9 cellular contexts compared by ENCODE assay signal in the genomic region with DNA sequence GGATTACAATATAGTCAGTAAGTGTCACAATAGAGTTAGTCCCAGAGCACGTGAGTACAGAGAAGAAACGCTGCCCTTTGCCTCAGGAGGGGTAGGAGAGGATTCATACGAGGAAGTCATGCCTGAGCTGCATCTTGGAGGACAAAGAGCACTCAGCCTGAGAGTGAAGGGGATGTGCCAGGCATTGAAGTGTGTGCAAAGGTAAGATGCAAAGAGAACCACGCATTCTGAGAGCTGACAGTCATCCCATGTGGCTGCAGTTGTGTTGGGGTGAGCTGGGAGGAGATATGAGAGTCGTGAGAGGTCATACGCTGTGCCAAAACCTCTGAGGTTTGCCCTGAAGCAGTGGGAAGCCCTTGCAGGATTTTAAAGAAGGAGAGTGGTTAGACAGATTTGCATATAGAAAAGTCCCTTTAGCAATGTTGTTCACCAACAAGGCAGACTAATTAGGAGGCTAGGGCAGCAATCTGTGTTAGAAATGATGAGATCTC.
DNase-seq lines count a peak whose midpoint lies in the region; ATAC-seq and TF ChIP-seq lines count a peak whose summit lies in the region.
"Had no signal": no experiment of that assay in that cellular context is flagged by ENCODE, and none has a peak within 500 bp of the region (broad histone marks: within the 10 kb centered on the region; RNA-seq: fewer than 3 reads in every experiment).

No MANE protein-coding gene starts in this region.

- no peak overlapping the region for H3K4me3 ChIP-seq in GM23338
- H3K4me3 ChIP-seq: esophagus squamous epithelium had no signal

- no peaks in the 10 kb centered on the region for H3K36me3 Mint-ChIP-seq in GM23338 (ENCODE audit: low read depth)
- no peaks in the 10 kb centered on the region for H3K36me3 Mint-ChIP-seq in stimulated activated effector memory CD8-positive, alpha-beta T cell treated with anti-CD3 and anti-CD28 coated beads, Interleukin-12 subunit alpha, Interleukin-12 subunit beta, amount 100 ng/mL, for 72 hours

- H3K9me3 Mint-ChIP-seq in GM23338 = no peaks in the 10 kb centered on the region
- H3K9me3 Mint-ChIP-seq in stimulated activated effector memory CD8-positive, alpha-beta T cell treated with anti-CD3 and anti-CD28 coated beads, Interleukin-12 subunit alpha, Interleukin-12 subunit beta, amount 100 ng/mL, for 72 hours = no peaks in the 10 kb centered on the region

- 0 out of 2 replicates have a peak overlapping the region, but pooled peaks have one; percentile 26 for H3K27ac ChIP-seq in GM23338 (ENCODE audit: low read depth)
- H3K27ac ChIP-seq: esophagus squamous epithelium had no signal

- H3K27me3 ChIP-seq in GM23338 (ENCODE audit: insufficient read depth) = no peaks in the 10 kb centered on the region

- no peak overlapping the region for H3K4me2 ChIP-seq in GM23338

- no peak overlapping the region for H3K27ac Mint-ChIP-seq in GM23338
- no peak overlapping the region for H3K27ac Mint-ChIP-seq in stimulated activated effector memory CD8-positive, alpha-beta T cell treated with anti-CD3 and anti-CD28 coated beads, Interleukin-12 subunit alpha, Interleukin-12 subunit beta, amount 100 ng/mL, for 72 hours

- ATAC-seq in GM23338 = no peak
- peak; percentile 96 for ATAC-seq in HG03571 (IDR thresholded peaks at IDR 0.05; ENCODE audit: unreplicated experiment)
- ATAC-seq in stimulated activated effector memory CD8-positive, alpha-beta T cell treated with anti-CD3 and anti-CD28 coated beads, Interleukin-12 subunit alpha, Interleukin-12 subunit beta, amount 100 ng/mL, for 72 hours = peak; percentile 90

- no peaks in the 10 kb centered on the region for H4K20me1 ChIP-seq in GM23338 (replicated peaks; ENCODE audit: insufficient read depth)

- H2AFZ ChIP-seq in GM23338 = no peak overlapping the region

- H3K79me2 ChIP-seq in GM23338 (replicated peaks; ENCODE audit: insufficient read depth) = no peaks in the 10 kb centered on the region

- 0 out of 2 replicates have a peak, but pooled peaks cover 7% of the 10 kb centered on the region for H3K4me1 ChIP-seq in GM23338 (ENCODE audit: insufficient read depth)

- no peaks in the 10 kb centered on the region for H3K36me3 ChIP-seq in GM23338 (ENCODE audit: insufficient read depth)
- H3K36me3 ChIP-seq: esophagus squamous epithelium had no signal

- no peaks in the 10 kb centered on the region for H3K27me3 Mint-ChIP-seq in GM23338 (ENCODE audit: insufficient read depth, low read depth, poor library complexity)

- no peaks in the 10 kb centered on the region for H3F3A ChIP-seq in GM23338 (replicated peaks; ENCODE audit: low read depth)

- peaks cover 6% of the 10 kb centered on the region for H3K9me2 ChIP-seq in GM23338 (ENCODE audit: insufficient read depth)

- H3K4me3 Mint-ChIP-seq in GM23338 = no peak overlapping the region
- no peak overlapping the region for H3K4me3 Mint-ChIP-seq in stimulated activated effector memory CD8-positive, alpha-beta T cell treated with anti-CD3 and anti-CD28 coated beads, Interleukin-12 subunit alpha, Interleukin-12 subunit beta, amount 100 ng/mL, for 72 hours

- H3K4me1 Mint-ChIP-seq in GM23338 = peaks cover 10% of the 10 kb centered on the region
- no peaks in the 10 kb centered on the region for H3K4me1 Mint-ChIP-seq in stimulated activated effector memory CD8-positive, alpha-beta T cell treated with anti-CD3 and anti-CD28 coated beads, Interleukin-12 subunit alpha, Interleukin-12 subunit beta, amount 100 ng/mL, for 72 hours

- no peak for TF ChIP-seq CTCF in GM23338 (conservative IDR thresholded peaks at IDR 0.05; ENCODE audit: low read depth in 2 of 2)

- DNase-seq in activated T-cell treated with anti-CD3 and anti-CD28 coated beads for 24 hours (ENCODE audit: low read depth) = peak; percentile 1
- DNase-seq in activated T-cell treated with anti-CD3 and anti-CD28 coated beads for 4 hours = no peak
- no peak for DNase-seq in GM23338 (ENCODE audit: low spot score)
- DNase-seq in stimulated activated effector memory CD8-positive, alpha-beta T cell treated with anti-CD3 and anti-CD28 coated beads, Interleukin-12 subunit alpha, Interleukin-12 subunit beta, amount 100 ng/mL, for 72 hours (ENCODE audit: low spot score in 2 of 2) = no peak
- no peak for DNase-seq in superior temporal gyrus (ENCODE audit: extremely low spot score)
- DNase-seq in midbrain (lab: John Stamatoyannopoulos, UW) = no peak
- no peak for DNase-seq in mucosa of gallbladder (ENCODE audit: low spot score)
- DNase-seq: esophagus squamous epithelium had no signal

TF ChIP-seq in GM23338, 12 proteins besides CTCF, POLR2A, EP300 and RAD21 (continues in another document):
- no peak for TF ChIP-seq ZNF331 (CRISPR knock-in tag; IDR thresholded peaks at IDR 0.05; ENCODE audit: low read depth)
- TF ChIP-seq STAT1 (IDR thresholded peaks at IDR 0.05; ENCODE audit: unreplicated experiment) = no peak
- TF ChIP-seq, protein P1, sequence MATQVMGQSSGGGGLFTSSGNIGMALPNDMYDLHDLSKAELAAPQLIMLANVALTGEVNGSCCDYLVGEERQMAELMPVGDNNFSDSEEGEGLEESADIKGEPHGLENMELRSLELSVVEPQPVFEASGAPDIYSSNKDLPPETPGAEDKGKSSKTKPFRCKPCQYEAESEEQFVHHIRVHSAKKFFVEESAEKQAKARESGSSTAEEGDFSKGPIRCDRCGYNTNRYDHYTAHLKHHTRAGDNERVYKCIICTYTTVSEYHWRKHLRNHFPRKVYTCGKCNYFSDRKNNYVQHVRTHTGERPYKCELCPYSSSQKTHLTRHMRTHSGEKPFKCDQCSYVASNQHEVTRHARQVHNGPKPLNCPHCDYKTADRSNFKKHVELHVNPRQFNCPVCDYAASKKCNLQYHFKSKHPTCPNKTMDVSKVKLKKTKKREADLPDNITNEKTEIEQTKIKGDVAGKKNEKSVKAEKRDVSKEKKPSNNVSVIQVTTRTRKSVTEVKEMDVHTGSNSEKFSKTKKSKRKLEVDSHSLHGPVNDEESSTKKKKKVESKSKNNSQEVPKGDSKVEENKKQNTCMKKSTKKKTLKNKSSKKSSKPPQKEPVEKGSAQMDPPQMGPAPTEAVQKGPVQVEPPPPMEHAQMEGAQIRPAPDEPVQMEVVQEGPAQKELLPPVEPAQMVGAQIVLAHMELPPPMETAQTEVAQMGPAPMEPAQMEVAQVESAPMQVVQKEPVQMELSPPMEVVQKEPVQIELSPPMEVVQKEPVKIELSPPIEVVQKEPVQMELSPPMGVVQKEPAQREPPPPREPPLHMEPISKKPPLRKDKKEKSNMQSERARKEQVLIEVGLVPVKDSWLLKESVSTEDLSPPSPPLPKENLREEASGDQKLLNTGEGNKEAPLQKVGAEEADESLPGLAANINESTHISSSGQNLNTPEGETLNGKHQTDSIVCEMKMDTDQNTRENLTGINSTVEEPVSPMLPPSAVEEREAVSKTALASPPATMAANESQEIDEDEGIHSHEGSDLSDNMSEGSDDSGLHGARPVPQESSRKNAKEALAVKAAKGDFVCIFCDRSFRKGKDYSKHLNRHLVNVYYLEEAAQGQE (IDR thresholded peaks at IDR 0.05; ENCODE audit: unreplicated experiment) = no peak
- TF ChIP-seq ETS1 (IDR thresholded peaks at IDR 0.05) = no peak
